ENCODE assay signal across 20 cellular contexts in genomic region chr5:79831910-79832309, GRCh38.
DNase-seq lines count a peak whose midpoint lies in the region; ATAC-seq and TF ChIP-seq lines count a peak whose summit lies in the region.
"Had no signal": no experiment of that assay in that cellular context is flagged by ENCODE, and none has a peak within 500 bp of the region (broad histone marks: within the 10 kb centered on the region; RNA-seq: fewer than 3 reads in every experiment).

No MANE protein-coding gene starts in this region.

- H3K27me3 Mint-ChIP-seq in endodermal cell (ENCODE audit: insufficient read depth): peaks cover 4% of the 10 kb centered on the region

- no peak overlapping the region for H3K27ac Mint-ChIP-seq in endodermal cell
- H3K27ac Mint-ChIP-seq: activated CD4-positive, alpha-beta T cell treated with anti-CD3 and anti-CD28 coated beads, Interleukin-2, amount 10 ng/mL, durations not matched to agents 7 days and 5 days; activated naive CD4-positive, alpha-beta T cell treated with anti-CD3 and anti-CD28 coated beads, Interleukin-2, amount 10 ng/mL, durations not matched to agents 7 days and 5 days; CD8-positive, alpha-beta T cell had no signal

- intact Hi-C loops in colonic mucosa (cut with DNase I): no loop called here

- in situ Hi-C loops in G401 (cut with HindIII; ENCODE audit: low sequenced_read_pairs): no loop called here

- H3K4me1 ChIP-seq in endodermal cell (ENCODE audit: control insufficient read depth, insufficient read depth, low read length) (no peaks in the 10 kb centered on the region), colonic mucosa (no peaks in the 10 kb centered on the region)

- 77 to 95% methylated on average over 2 of the region's 2 CpGs for WGBS in endodermal cell (ENCODE audit: insufficient coverage in 1 of 2, insufficient read length in 1 of 2), 2 experiments

- H3K9me3 ChIP-seq in endodermal cell (ENCODE audit: control insufficient read depth, low read length) (no peaks in the 10 kb centered on the region), colonic mucosa (no peaks in the 10 kb centered on the region)
- H3K9me3 ChIP-seq: stomach, tibial nerve had no signal

- H3K9ac ChIP-seq in endodermal cell (ENCODE audit: extremely low read depth, low read length, poor library complexity, severe bottlenecking): no peak overlapping the region
- no peak overlapping the region for H3K9ac ChIP-seq in colonic mucosa (ENCODE audit: low read depth in 2 of 2, low read length in 2 of 2)
- H3K9ac ChIP-seq: KMS-11 had no signal

- peak; percentile 75 for DNase-seq in AG10803 (ENCODE audit: low read depth)
- peak; percentile 84 for DNase-seq in G401 (ENCODE audit: low spot score)
- DNase-seq in endodermal cell: peak; percentile 22
- DNase-seq in medulla oblongata (ENCODE audit: extremely low spot score): peak; percentile 16
- DNase-seq in stimulated activated CD4-positive, alpha-beta T cell treated with anti-CD3 and anti-CD28 coated beads, Interleukin-1b, Interleukin-23, amount 100 ng/mL, for 48 hours: no peak
- no peak for DNase-seq in colonic mucosa
- DNase-seq: activated CD4-positive, alpha-beta T cell treated with anti-CD3 and anti-CD28 coated beads, Interleukin-2, amount 10 ng/mL, durations not matched to agents 7 days and 5 days; activated naive CD4-positive, alpha-beta T cell treated with anti-CD3 and anti-CD28 coated beads, Interleukin-2, amount 10 ng/mL, durations not matched to agents 7 days and 5 days; activated T-cell treated with anti-CD3 and anti-CD28 coated beads, Interleukin-2, amount 50 U/mL, for 48 hours; CD8-positive, alpha-beta T cell; DMS153; NCI-H146; NCI-H774; stomach; T-helper 9 cell had no signal

- H3K4me3 Mint-ChIP-seq in endodermal cell: no peak overlapping the region
- H3K4me3 Mint-ChIP-seq: activated CD4-positive, alpha-beta T cell treated with anti-CD3 and anti-CD28 coated beads, Interleukin-2, amount 10 ng/mL, durations not matched to agents 7 days and 5 days; activated naive CD4-positive, alpha-beta T cell treated with anti-CD3 and anti-CD28 coated beads, Interleukin-2, amount 10 ng/mL, durations not matched to agents 7 days and 5 days; CD8-positive, alpha-beta T cell; neural crest cell had no signal

- no peaks in the 10 kb centered on the region for H3K36me3 Mint-ChIP-seq in endodermal cell (ENCODE audit: low read depth)
- H3K36me3 Mint-ChIP-seq: activated naive CD4-positive, alpha-beta T cell treated with anti-CD3 and anti-CD28 coated beads, Interleukin-2, amount 10 ng/mL, durations not matched to agents 7 days and 5 days; CD8-positive, alpha-beta T cell had no signal

- H3K36me3 ChIP-seq in endodermal cell (ENCODE audit: control insufficient read depth, insufficient read depth, low read length): no peaks in the 10 kb centered on the region
- no peaks in the 10 kb centered on the region for H3K36me3 ChIP-seq in colonic mucosa
- H3K36me3 ChIP-seq: cardiac muscle cell, stomach, tibial nerve had no signal

- no peak for TF ChIP-seq CTCF in AG10803 (conservative IDR thresholded peaks at IDR 0.05; ENCODE audit: low read length)
- no peak for TF ChIP-seq CTCF in endodermal cell (conservative IDR thresholded peaks at IDR 0.05)
- no peak for TF ChIP-seq CTCF in colonic mucosa (IDR thresholded peaks at IDR 0.05)

- no peak overlapping the region for H3K27ac ChIP-seq in endodermal cell (ENCODE audit: low read depth, low read length)
- no peak overlapping the region for H3K27ac ChIP-seq in colonic mucosa
- H3K27ac ChIP-seq: cardiac muscle cell, KMS-11, stomach, tibial nerve had no signal

- ATAC-seq in GM21381 (IDR thresholded peaks at IDR 0.05; ENCODE audit: unreplicated experiment): no peak
- ATAC-seq: CD8-positive, alpha-beta T cell had no signal

- no peaks in the 10 kb centered on the region for H3K27me3 ChIP-seq in endodermal cell (ENCODE audit: control insufficient read depth, insufficient read depth, low read length, poor library complexity, severe bottlenecking)
- no peaks in the 10 kb centered on the region for H3K27me3 ChIP-seq in colonic mucosa
- H3K27me3 ChIP-seq: cardiac muscle cell, tibial nerve had no signal

- H3K4me3 ChIP-seq in AG10803 (ENCODE audit: low read length): no peak overlapping the region
- H3K4me3 ChIP-seq in endodermal cell (ENCODE audit: low read length): no peak overlapping the region
- H3K4me3 ChIP-seq in colonic mucosa: no peak overlapping the region
- H3K4me3 ChIP-seq: cardiac muscle cell, stomach, tibial nerve had no signal

- no peaks in the 10 kb centered on the region for H3K9me3 Mint-ChIP-seq in endodermal cell
- H3K9me3 Mint-ChIP-seq: activated CD4-positive, alpha-beta T cell treated with anti-CD3 and anti-CD28 coated beads, Interleukin-2, amount 10 ng/mL, durations not matched to agents 7 days and 5 days; activated naive CD4-positive, alpha-beta T cell treated with anti-CD3 and anti-CD28 coated beads, Interleukin-2, amount 10 ng/mL, durations not matched to agents 7 days and 5 days; CD8-positive, alpha-beta T cell; neural crest cell had no signal

- H3K4me1 Mint-ChIP-seq in endodermal cell: no peaks in the 10 kb centered on the region
- H3K4me1 Mint-ChIP-seq: activated CD4-positive, alpha-beta T cell treated with anti-CD3 and anti-CD28 coated beads, Interleukin-2, amount 10 ng/mL, durations not matched to agents 7 days and 5 days; activated naive CD4-positive, alpha-beta T cell treated with anti-CD3 and anti-CD28 coated beads, Interleukin-2, amount 10 ng/mL, durations not matched to agents 7 days and 5 days had no signal

Comparison
In these comparisons a context has a peak if more than half of its experiments do, and no peak if none do; other contexts are left out.
1. DNase-seq: peak in AG10803 (single experiment), G401 (single experiment), endodermal cell (single experiment) and medulla oblongata (single experiment); none in stimulated activated CD4-positive, alpha-beta T cell treated with anti-CD3 and anti-CD28 coated beads, Interleukin-1b, Interleukin-23, amount 100 ng/mL, for 48 hours (single experiment) and colonic mucosa (single experiment).